In genomic region chr2:20469595-20469994, GRCh38 we compare ENCODE assay signal across 23 cellular contexts. TPM values are rescaled to one million over a fixed set of nuclear protein-coding genes. Genes with fewer than 3 reads are reported as not detected.
DNase-seq lines count a peak whose midpoint lies in the region; ATAC-seq, FAIRE-seq and TF ChIP-seq lines count a peak whose summit lies in the region.
"Had no signal": no experiment of that assay in that cellular context is flagged by ENCODE, and none has a peak within 500 bp of the region (broad histone marks: within the 10 kb centered on the region; RNA-seq: fewer than 3 reads in every experiment).

No MANE protein-coding gene starts in this region.

- no peaks in the 10 kb centered on the region for H3K9me3 Mint-ChIP-seq in activated T-cell treated with anti-CD3 and anti-CD28 coated beads, Interleukin-2, amount 50 U/mL, for 24 hours
- H3K9me3 Mint-ChIP-seq: CD4-positive, alpha-beta T cell had no signal

- TF ChIP-seq POLR2A in prostate gland (IDR thresholded peaks at IDR 0.05), result no peak

- no peak for FAIRE-seq in urothelium cell line (lab: Jason Lieb, UNC)
- FAIRE-seq: GM12878, HTR-8/SVneo had no signal

- no peaks in the 10 kb centered on the region for H3K27me3 ChIP-seq in prostate gland (replicated peaks; ENCODE audit: insufficient read depth)
- no peaks in the 10 kb centered on the region for H3K27me3 ChIP-seq in upper lobe of right lung
- H3K27me3 ChIP-seq: BE2C had no signal

- peak overlapping the region; percentile 99 for H3K27ac ChIP-seq in VCaP
- peak overlapping the region; percentile 65 to 76 for H3K27ac ChIP-seq in prostate gland
- H3K27ac ChIP-seq in upper lobe of right lung, result no peak overlapping the region
- H3K27ac ChIP-seq: PC-9 had no signal

- no peak for ATAC-seq in upper lobe of right lung
- ATAC-seq: GM12878 had no signal

- H3K4me3 Mint-ChIP-seq in activated T-cell treated with anti-CD3 and anti-CD28 coated beads, Interleukin-2, amount 50 U/mL, for 24 hours, result no peak overlapping the region
- H3K4me3 Mint-ChIP-seq: CD4-positive, alpha-beta T cell had no signal

- H3K4me1 ChIP-seq in prostate gland (replicated peaks) (peaks cover 43% of the 10 kb centered on the region), upper lobe of right lung (no peaks in the 10 kb centered on the region)

- H3K36me3 ChIP-seq in prostate gland, result no peaks in the 10 kb centered on the region
- no peaks in the 10 kb centered on the region for H3K36me3 ChIP-seq in upper lobe of right lung
- H3K36me3 ChIP-seq: BE2C had no signal

- H3K36me3 Mint-ChIP-seq in activated T-cell treated with anti-CD3 and anti-CD28 coated beads, Interleukin-2, amount 50 U/mL, for 24 hours (ENCODE audit: low read depth), result no peaks in the 10 kb centered on the region

- no peaks in the 10 kb centered on the region for H3K4me1 Mint-ChIP-seq in activated T-cell treated with anti-CD3 and anti-CD28 coated beads, Interleukin-2, amount 50 U/mL, for 24 hours (ENCODE audit: low read depth)

- intact Hi-C loops in prostate gland (cut with DNase I) (no loop called here), upper lobe of right lung (cut with DNase I) (no loop called here)

- TF ChIP-seq CTCF in VCaP (conservative IDR thresholded peaks at IDR 0.05), result no peak
- no peak for TF ChIP-seq CTCF in prostate gland (IDR thresholded peaks at IDR 0.05)
- TF ChIP-seq CTCF in upper lobe of right lung (IDR thresholded peaks at IDR 0.05), result no peak

- H3K9me3 ChIP-seq in prostate gland (no peaks in the 10 kb centered on the region), upper lobe of right lung (no peaks in the 10 kb centered on the region)
- H3K9me3 ChIP-seq: BE2C, Caco-2 had no signal

- no peak overlapping the region for H3K27ac Mint-ChIP-seq in activated T-cell treated with anti-CD3 and anti-CD28 coated beads, Interleukin-2, amount 50 U/mL, for 24 hours
- H3K27ac Mint-ChIP-seq: CD4-positive, alpha-beta T cell had no signal

- no peak overlapping the region for H3K4me3 ChIP-seq in prostate gland
- H3K4me3 ChIP-seq in upper lobe of right lung, result no peak overlapping the region
- H3K4me3 ChIP-seq: GM12878, PC-9 had no signal

- DNase-seq in activated effector memory CD4-positive, alpha-beta T cell treated with anti-CD3 and anti-CD28 coated beads, Interleukin-2, amount 50 U/mL, for 16 hours, result peak; percentile 47
- no peak for DNase-seq in activated effector memory CD4-positive, alpha-beta T cell treated with Interleukin-2 at 50 U/mL for 16 hours
- DNase-seq in prostate gland (ENCODE audit: low spot score) (no peak), upper lobe of right lung (peak; percentile 18), urothelium cell line (ENCODE audit: low spot score) (no peak)
- no peak for DNase-seq in activated T-cell treated with anti-CD3 and anti-CD28 coated beads, Interleukin-2, amount 50 U/mL, for 24 hours
- no peak for DNase-seq in activated CD4-positive, alpha-beta T cell treated with anti-CD3 and anti-CD28 coated beads for 1 hour
- DNase-seq: BE2C, Caco-2, DMS 273 treated with DMSO at 0.1 percent for 48 hours, DMS79 treated with DMSO at 0.1 percent for 48 hours, H7, KG1, NCI-H1092 treated with DMSO at 0.1 percent for 48 hours, NCI-H1436 treated with DMSO at 0.1 percent for 48 hours, NCI-H1930, RPMI8226, SHP77 had no signal

- 57% methylated on average over 8 of the region's 8 CpGs for WGBS in prostate gland

- no peaks in the 10 kb centered on the region for H3K27me3 Mint-ChIP-seq in activated T-cell treated with anti-CD3 and anti-CD28 coated beads, Interleukin-2, amount 50 U/mL, for 24 hours

RNA-seq across cellular contexts. Expression of gene RHOB, which starts 22.7 kb away (rescaled TPM):
- 100 to 1,000 TPM; 391 to 554 TPM for total RNA-seq in prostate gland
- 191 TPM for total RNA-seq in upper lobe of right lung

Comparison
In these comparisons a context has a peak if more than half of its experiments do, and no peak if none do; other contexts are left out.
1. DNase-seq: peak in activated effector memory CD4-positive, alpha-beta T cell treated with anti-CD3 and anti-CD28 coated beads, Interleukin-2, amount 50 U/mL, for 16 hours (single experiment) and upper lobe of right lung (single experiment); none in activated effector memory CD4-positive, alpha-beta T cell treated with Interleukin-2 at 50 U/mL for 16 hours (single experiment), prostate gland (single experiment), activated T-cell treated with anti-CD3 and anti-CD28 coated beads, Interleukin-2, amount 50 U/mL, for 24 hours (single experiment), urothelium cell line (single experiment) and activated CD4-positive, alpha-beta T cell treated with anti-CD3 and anti-CD28 coated beads for 1 hour (single experiment).